In genomic region chr10:59879363-59879935, GRCh38 we compare ENCODE assay signal across 10 cellular contexts. TPM values are rescaled to one million over a fixed set of nuclear protein-coding genes. Genes with fewer than 3 reads are reported as not detected.
DNase-seq lines count a peak whose midpoint lies in the region; ATAC-seq and FAIRE-seq lines count a peak whose summit lies in the region.
"Had no signal": no experiment of that assay in that cellular context is flagged by ENCODE, and none has a peak within 500 bp of the region (broad histone marks: within the 10 kb centered on the region; RNA-seq: fewer than 3 reads in every experiment).

No MANE protein-coding gene starts in this region.

- H3K4me3 ChIP-seq in MG63, result no peak overlapping the region
- H3K4me3 ChIP-seq: BLaER1 treated with 17β-estradiol and CSF1 and Interleukin-3, amounts not matched to agents 10 nM and 100 nM; tibial nerve had no signal

- FAIRE-seq in HTR-8/SVneo (lab: Jason Lieb, UNC) (no peak), RCC 7860 (lab: Jason Lieb, UNC) (no peak)

- H3K36me3 Mint-ChIP-seq in T-cell, result peaks cover 5% of the 10 kb centered on the region

- CTCF ChIA-PET in T-cell (lab: Charles Lee), result interaction anchor here in 1 of 2 donors (0.7 kb wide), 1 partner anchor 13 kb away, joined by 3 read pairs; no protein-coding TSS in a partner anchor

- ATAC-seq in GM19025 (IDR thresholded peaks at IDR 0.05; ENCODE audit: low read depth, unreplicated experiment) (peak; percentile 30), HG02885 (IDR thresholded peaks at IDR 0.05; ENCODE audit: poor library complexity, unreplicated experiment) (peak; percentile 46), T-cell (replicated peaks in 1 of 4) (peak in 1 of 4 experiments; percentile 21)

- no peaks in the 10 kb centered on the region for H3K27me3 ChIP-seq in MG63
- H3K27me3 ChIP-seq: BLaER1 treated with 17β-estradiol and CSF1 and Interleukin-3, amounts not matched to agents 10 nM and 100 nM; tibial nerve had no signal

- H3K27me3 Mint-ChIP-seq in T-cell, result no peaks in the 10 kb centered on the region

- H3K36me3 ChIP-seq in MG63, result no peaks in the 10 kb centered on the region
- H3K36me3 ChIP-seq: tibial nerve had no signal

- peak overlapping the region; percentile 17 to 53 for H3K27ac Mint-ChIP-seq in T-cell

- peaks cover 67 to 82% (median 80%) of the 10 kb centered on the region in 3 donors for H3K4me1 Mint-ChIP-seq in T-cell

- POLR2A ChIA-PET in T-cell (lab: Charles Lee), result no interaction called here

- H3K4me3 Mint-ChIP-seq in T-cell, result peak overlapping the region in 1 of 3 donors; percentile 20

- DNase-seq in CD1c-positive myeloid dendritic cell (ENCODE audit: extremely low spot score) (peak; percentile 10), T-cell (no peak), MG63 (no peak), HTR-8/SVneo (ENCODE audit: insufficient read length, low spot score) (no peak), RCC 7860 (ENCODE audit: low spot score) (no peak), pons (ENCODE audit: low spot score) (no peak)

- no peaks in the 10 kb centered on the region for H3K9me3 ChIP-seq in MG63
- H3K9me3 ChIP-seq: tibial nerve had no signal

- no peaks in the 10 kb centered on the region for H3K9me3 Mint-ChIP-seq in T-cell

RNA-seq across cellular contexts. Expression of gene CCDC6, which starts 26.9 kb away (rescaled TPM):
- 10 to 100 TPM; 16.5 to 26.1 (median 20.1) TPM for total RNA-seq in T-cell
- total RNA-seq in MG63 (2014; rRNA removed; shearing (Covaris generic); ENCODE audit: low replicate concordance), result 19.0 and 21.1 TPM in 2 replicates
